Comparison of ENCODE assay signal across 8 cellular contexts in genomic region chr16:2026461-2027023, GRCh38. TPM values are rescaled to one million over a fixed set of nuclear protein-coding genes. Genes with fewer than 3 reads are reported as not detected.
A peak's percentile ranks its signal among the peaks of the same experiment; 100 is the strongest.
DNase-seq lines count a peak whose midpoint lies in the region; ATAC-seq and TF ChIP-seq lines count a peak whose summit lies in the region.

Gene NHERF2, plus strand, starts transcription at chr16:2026902. Its CDS starts 104 bp downstream, at chr16:2027006.

- H2AFZ ChIP-seq in fibroblast of lung (ENCODE audit: low read length), result peak within 1 kb of the TSS; percentile 7

- H3K4me1 ChIP-seq in fibroblast of lung (ENCODE audit: control insufficient read depth, extremely low read depth, insufficient read depth, low read length), result peaks cover 23% of the 10 kb centered on the region

- intact Hi-C loops in activated naive CD4-positive, alpha-beta T cell treated with anti-CD3 and anti-CD28 coated beads for 36 hours (cut with micrococcal nuclease), result no loop called here
- intact Hi-C loops in natural killer cell (cut with micrococcal nuclease), result loop anchor here (10.0 kb wide), 1 partner anchor 238 kb away; the partner anchor contains the start of gene RNPS1

- no peak within 1 kb of the TSS for H3K27ac Mint-ChIP-seq in activated naive CD4-positive, alpha-beta T cell treated with anti-CD3 and anti-CD28 coated beads for 36 hours
- peak within 1 kb of the TSS in 1 of 2 donors; percentile 51 for H3K27ac Mint-ChIP-seq in natural killer cell

- DNase-seq in activated naive CD4-positive, alpha-beta T cell treated with anti-CD3 and anti-CD28 coated beads for 36 hours, result no peak
- no peak for DNase-seq in activated naive CD4-positive, alpha-beta T cell (lab: John Stamatoyannopoulos, UW)
- DNase-seq in fibroblast of lung (ENCODE audit: low read depth in 2 of 2), result no peak
- no peak for DNase-seq in natural killer cell
- DNase-seq in SHP77 (lab: John Stamatoyannopoulos, UW), result no peak
- no peak for DNase-seq in DMS153 (lab: John Stamatoyannopoulos, UW)

- H3K4me3 Mint-ChIP-seq in activated naive CD4-positive, alpha-beta T cell treated with anti-CD3 and anti-CD28 coated beads for 36 hours, result peak within 1 kb of the TSS; percentile 57
- H3K4me3 Mint-ChIP-seq in natural killer cell, result peak within 1 kb of the TSS; percentile 78

- H3K9ac ChIP-seq in fibroblast of lung (ENCODE audit: insufficient read depth, low read length), result peak within 1 kb of the TSS; percentile 53

- CTCF ChIA-PET in activated naive CD4-positive, alpha-beta T cell treated with anti-CD3 and anti-CD28 coated beads for 36 hours (lab: Charles Lee), result no interaction called here

- peaks cover 20% of the 10 kb centered on the region for H3K4me1 Mint-ChIP-seq in activated naive CD4-positive, alpha-beta T cell treated with anti-CD3 and anti-CD28 coated beads for 36 hours (ENCODE audit: low read depth)
- H3K4me1 Mint-ChIP-seq in natural killer cell, result peaks cover 8 to 21% of the 10 kb centered on the region in 2 donors

- no peak for TF ChIP-seq CTCF in VCaP (conservative IDR thresholded peaks at IDR 0.05)
- TF ChIP-seq CTCF in fibroblast of lung (conservative IDR thresholded peaks at IDR 0.05 in 1 of 2, IDR thresholded peaks at IDR 0.05 in 1 of 2; ENCODE audit: low read depth in 1 of 2, low read length in 2 of 2), result no peak
- no peak for TF ChIP-seq CTCF in natural killer cell (IDR thresholded peaks at IDR 0.05)

- H3K9me3 Mint-ChIP-seq in activated naive CD4-positive, alpha-beta T cell treated with anti-CD3 and anti-CD28 coated beads for 36 hours, result no peaks in the 10 kb centered on the region
- H3K9me3 Mint-ChIP-seq in natural killer cell, result no peaks in the 10 kb centered on the region

- peak within 1 kb of the TSS; percentile 56 to 82 (median 67) for H3K4me3 ChIP-seq in fibroblast of lung (replicated peaks in 1 of 4; ENCODE audit: control extremely low read depth in 1 of 4, insufficient read depth in 1 of 4, low read depth in 3 of 4, low read length in 4 of 4)

- no peaks in the 10 kb centered on the region for H3K36me3 Mint-ChIP-seq in activated naive CD4-positive, alpha-beta T cell treated with anti-CD3 and anti-CD28 coated beads for 36 hours (ENCODE audit: low read depth)
- no peaks in the 10 kb centered on the region for H3K36me3 Mint-ChIP-seq in natural killer cell

- no peaks in the 10 kb centered on the region for H3K9me3 ChIP-seq in fibroblast of lung (ENCODE audit: control insufficient read depth, insufficient read depth, low read depth, low read length)

- H4K20me1 ChIP-seq in fibroblast of lung (ENCODE audit: control insufficient read depth, extremely low read depth, insufficient read depth, low read length), result no peaks in the 10 kb centered on the region

- peaks cover 4% of the 10 kb centered on the region for H3K79me2 ChIP-seq in fibroblast of lung (ENCODE audit: control insufficient read depth, insufficient read depth, low read length)

- no peaks in the 10 kb centered on the region for H3K27me3 ChIP-seq in fibroblast of lung (ENCODE audit: control insufficient read depth, insufficient read depth, low read length)

- peaks cover 2% of the 10 kb centered on the region for H3K36me3 ChIP-seq in fibroblast of lung (ENCODE audit: control insufficient read depth, insufficient read depth, low read length)

- peaks cover 16% of the 10 kb centered on the region for H3K27me3 Mint-ChIP-seq in activated naive CD4-positive, alpha-beta T cell treated with anti-CD3 and anti-CD28 coated beads for 36 hours (ENCODE audit: low read depth)
- H3K27me3 Mint-ChIP-seq in natural killer cell (ENCODE audit: low read depth in 2 of 2), result peaks cover 0 to 9% of the 10 kb centered on the region in 2 donors

- peak within 1 kb of the TSS; percentile 99 for H3K4me2 ChIP-seq in fibroblast of lung (ENCODE audit: extremely low read depth, insufficient read depth, low read length)

- H3K27ac ChIP-seq in VCaP, result peak within 1 kb of the TSS; percentile 79
- H3K27ac ChIP-seq in fibroblast of lung (ENCODE audit: insufficient read depth, low read length), result no peak within 1 kb of the TSS

- ATAC-seq in natural killer cell, result peak in 2 of 3 donors; percentile 22 to 28
- no peak for ATAC-seq in HG03097 (IDR thresholded peaks at IDR 0.05; ENCODE audit: low FRiP score, unreplicated experiment)

RNA-seq across cellular contexts. Expression of gene NHERF2, which starts in this region (rescaled TPM):
- total RNA-seq in activated naive CD4-positive, alpha-beta T cell treated with anti-CD3 and anti-CD28 coated beads for 36 hours, result 1 to 10 TPM; 1.5 to 2.1 TPM
- 16.9 and 21.5 TPM in 2 replicates for total RNA-seq in fibroblast of lung
- polyA plus RNA-seq in fibroblast of lung, result 30.7 and 38.0 TPM in 2 replicates
- polyA plus RNA-seq in fibroblast of lung (2012), result 79.5 and 84.8 TPM in 2 replicates
- 15.5 and 29.6 TPM in 2 replicates for polyA minus RNA-seq in fibroblast of lung (ENCODE audit: low replicate concordance)
- total RNA-seq in natural killer cell, result 1 to 10 TPM; 4.3 to 7.1 (median 5.6) TPM
